In the genomic region with DNA sequence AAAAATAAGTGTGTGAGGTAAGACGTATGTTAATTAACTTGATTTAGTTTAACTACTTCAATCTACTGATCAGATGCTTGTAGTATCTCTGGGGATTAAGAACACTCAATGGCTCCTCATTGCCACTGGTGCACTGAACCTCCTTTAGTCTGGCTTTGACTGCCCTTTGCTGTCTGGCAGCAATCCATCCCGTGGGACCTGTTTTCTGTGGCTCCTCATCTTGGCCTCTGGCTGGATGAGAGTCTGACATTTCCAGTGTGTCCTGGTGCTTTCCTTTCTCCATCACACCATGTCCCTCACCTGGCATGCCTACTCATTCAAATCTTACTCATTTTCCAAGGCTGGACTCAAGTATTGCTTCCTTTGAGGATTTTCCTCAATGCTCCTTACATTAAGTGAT, we compare ENCODE assay signal across 31 cellular contexts.
"Had no signal": no experiment of that assay in that cellular context is flagged by ENCODE, and none has a peak within 500 bp of the region (broad histone marks: within the 10 kb centered on the region; RNA-seq: fewer than 3 reads in every experiment).

No MANE protein-coding gene starts in this region.

- H3K4me1 ChIP-seq: adrenal gland, body of pancreas, breast epithelium had no signal

- H3K27ac ChIP-seq: adrenal gland, body of pancreas, brain microvascular endothelial cell, breast epithelium had no signal

- H3K36me3 ChIP-seq: adrenal gland, brain microvascular endothelial cell, breast epithelium had no signal

- H3K27me3 ChIP-seq: adrenal gland, body of pancreas, brain microvascular endothelial cell, breast epithelium had no signal

- DNase-seq: activated B cell treated with CpG ODN at 0.5 μM for 24 hours; activated CD4-positive, alpha-beta memory T cell treated with anti-CD3 and anti-CD28 coated beads for 36 hours; activated CD4-positive, alpha-beta T cell treated with anti-CD3 and anti-CD28 coated beads for 4 hours; activated CD4-positive, alpha-beta T cell treated with anti-CD3 and anti-CD28 coated beads, Interleukin-2, amount 10 ng/mL, durations not matched to agents 24 days and 14 days; activated CD4-positive, alpha-beta T cell treated with anti-CD3 and anti-CD28 coated beads, Interleukin-2, amount 50 U/mL, for 1 hour; activated CD4-positive, alpha-beta T cell treated with anti-CD3 and anti-CD28 coated beads, Interleukin-2, amount 50 U/mL, for 4 hours; activated CD4-positive, CD25-positive, alpha-beta regulatory T cell treated with anti-CD3 and anti-CD28 coated beads, Interleukin-2, amount 50 U/mL, for 72 hours; activated CD8-positive, alpha-beta memory T cell treated with anti-CD3 and anti-CD28 coated beads, Interleukin-2, amount 50 U/mL, for 4 hours; activated CD8-positive, alpha-beta T cell treated with anti-CD3 and anti-CD28 coated beads for 36 hours; activated effector memory CD4-positive, alpha-beta T cell treated with anti-CD3 and anti-CD28 coated beads, Interleukin-2, amount 50 U/mL, for 16 hours; activated gamma-delta T cell treated with Interleukin-2 at 50 U/mL for 16 hours; activated naive CD4-positive, alpha-beta T cell; activated naive CD4-positive, alpha-beta T cell treated with anti-CD3 and anti-CD28 coated beads for 36 hours; activated naive CD4-positive, alpha-beta T cell treated with anti-CD3 and anti-CD28 coated beads, Interleukin-2, amount 50 U/mL, for 16 hours; activated naive CD8-positive, alpha-beta T cell treated with anti-CD3 and anti-CD28 coated beads for 36 hours; activated T-cell treated with anti-CD3 and anti-CD28 coated beads for 4 hours; activated T-cell treated with anti-CD3 and anti-CD28 coated beads, Interleukin-2, amount 50 U/mL, for 1 hour; activated T-cell treated with anti-CD3 and anti-CD28 coated beads, Interleukin-2, amount 50 U/mL, for 4 hours; activated T-cell treated with anti-CD3 and anti-CD28 coated beads, Interleukin-2, amount 50 U/mL, for 72 hours; adrenal gland; amniotic stem cell; aorta; body of pancreas; brain microvascular endothelial cell; central memory CD4-positive, alpha-beta T cell; T-helper 1 cell; T-helper 2 cell; T-helper 9 cell had no signal

- ATAC-seq: activated CD8-positive, alpha-beta T cell treated with anti-CD3 and anti-CD28 coated beads for 36 hours; activated naive CD4-positive, alpha-beta T cell treated with anti-CD3 and anti-CD28 coated beads, Interleukin-2, amount 50 U/mL, for 72 hours; activated T-cell treated with anti-CD3 and anti-CD28 coated beads, Interleukin-2, amount 50 U/mL, for 4 hours; activated T-cell treated with anti-CD3 and anti-CD28 coated beads, Interleukin-2, amount 50 U/mL, for 72 hours; activated T-helper 17 cell treated with anti-CD3 and anti-CD28 coated beads, Interleukin-2, amount 50 U/mL, for 72 hours; body of pancreas had no signal

- H3K4me3 ChIP-seq: adrenal gland, body of pancreas, breast epithelium had no signal

- H3K9me3 ChIP-seq: adrenal gland, body of pancreas, breast epithelium had no signal
